In the genomic region with DNA sequence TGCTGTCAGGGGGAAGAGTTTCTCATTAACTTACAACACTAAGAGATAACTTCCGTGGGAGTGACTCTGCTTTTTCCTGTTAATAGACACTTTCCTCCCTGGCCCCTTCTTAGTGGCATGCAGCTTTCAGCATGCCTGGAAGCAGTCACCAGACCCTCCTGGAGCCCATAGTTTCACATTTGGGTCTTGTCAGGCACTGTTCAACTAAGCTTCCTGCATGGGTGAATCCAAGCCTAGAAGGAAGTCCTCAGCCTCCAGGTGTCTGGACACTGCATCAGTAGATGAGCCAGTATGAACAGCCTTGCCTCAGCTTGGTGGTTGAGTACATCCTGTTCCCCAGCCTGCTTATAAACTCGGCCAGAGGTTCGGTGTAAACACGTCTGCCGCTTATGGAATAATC, we compare ENCODE assay signal across 12 cellular contexts.
A peak's percentile ranks its signal among the peaks of the same experiment; 100 is the strongest.
DNase-seq lines count a peak whose midpoint lies in the region; ATAC-seq and TF ChIP-seq lines count a peak whose summit lies in the region.
"Had no signal": no experiment of that assay in that cellular context is flagged by ENCODE, and none has a peak within 500 bp of the region (broad histone marks: within the 10 kb centered on the region; RNA-seq: fewer than 3 reads in every experiment).

No MANE protein-coding gene starts in this region.

- H3K36me3 Mint-ChIP-seq in activated CD4-positive, alpha-beta memory T cell treated with anti-CD3 and anti-CD28 coated beads, Interleukin-2, amount 10 ng/mL, durations not matched to agents 7 days and 5 days (ENCODE audit: low read depth), result peaks cover 78% of the 10 kb centered on the region
- peaks cover 32% of the 10 kb centered on the region for H3K36me3 Mint-ChIP-seq in type B pancreatic cell

- intact Hi-C loops in Right ventricle myocardium inferior (cut with DNase I), result no loop called here

- no peak overlapping the region for H3K4me3 Mint-ChIP-seq in activated CD4-positive, alpha-beta memory T cell treated with anti-CD3 and anti-CD28 coated beads, Interleukin-2, amount 10 ng/mL, durations not matched to agents 7 days and 5 days
- no peak overlapping the region for H3K4me3 Mint-ChIP-seq in type B pancreatic cell
- H3K4me3 Mint-ChIP-seq: neural crest cell had no signal

- ATAC-seq in Right ventricle myocardium inferior (no peak), HG03045 (IDR thresholded peaks at IDR 0.05; ENCODE audit: unreplicated experiment) (no peak)

- CTCF ChIA-PET in activated CD4-positive, alpha-beta memory T cell treated with anti-CD3 and anti-CD28 coated beads, Interleukin-2, amount 10 ng/mL, durations not matched to agents 7 days and 5 days (lab: Charles Lee), result interaction anchor here (0.6 to 1.2 kb wide), 4 partner anchors 19 to 68 kb away, joined by 3 to 4 read pairs (median 4); partner anchors contain the start of gene PPP6R3

- no peaks in the 10 kb centered on the region for H3K27me3 ChIP-seq in cardiac muscle cell
- H3K27me3 ChIP-seq: BE2C had no signal

- no peaks in the 10 kb centered on the region for H3K36me3 ChIP-seq in cardiac muscle cell

- H3K4me1 Mint-ChIP-seq in activated CD4-positive, alpha-beta memory T cell treated with anti-CD3 and anti-CD28 coated beads, Interleukin-2, amount 10 ng/mL, durations not matched to agents 7 days and 5 days, result peaks cover 53% of the 10 kb centered on the region
- H3K4me1 Mint-ChIP-seq in type B pancreatic cell (ENCODE audit: unreplicated experiment), result peaks cover 26% of the 10 kb centered on the region

- peak overlapping the region; percentile 79 for H3K27ac Mint-ChIP-seq in activated CD4-positive, alpha-beta memory T cell treated with anti-CD3 and anti-CD28 coated beads, Interleukin-2, amount 10 ng/mL, durations not matched to agents 7 days and 5 days
- H3K27ac Mint-ChIP-seq in type B pancreatic cell, result peak overlapping the region; percentile 9

- POLR2A ChIA-PET in activated CD4-positive, alpha-beta memory T cell treated with anti-CD3 and anti-CD28 coated beads, Interleukin-2, amount 10 ng/mL, durations not matched to agents 7 days and 5 days (lab: Charles Lee), result interaction anchor here (0.6 to 1.0 kb wide), 3 partner anchors 55 to 314 kb away, joined by 3 to 4 read pairs (median 3); no protein-coding TSS in a partner anchor

- H3K4me3 ChIP-seq in cardiac muscle cell, result no peak overlapping the region

- H3K27me3 Mint-ChIP-seq in activated CD4-positive, alpha-beta memory T cell treated with anti-CD3 and anti-CD28 coated beads, Interleukin-2, amount 10 ng/mL, durations not matched to agents 7 days and 5 days, result no peaks in the 10 kb centered on the region
- H3K27me3 Mint-ChIP-seq in type B pancreatic cell, result no peaks in the 10 kb centered on the region

- no peaks in the 10 kb centered on the region for H3K9me3 Mint-ChIP-seq in activated CD4-positive, alpha-beta memory T cell treated with anti-CD3 and anti-CD28 coated beads, Interleukin-2, amount 10 ng/mL, durations not matched to agents 7 days and 5 days
- no peaks in the 10 kb centered on the region for H3K9me3 Mint-ChIP-seq in type B pancreatic cell
- H3K9me3 Mint-ChIP-seq: neural crest cell had no signal

- no peak for TF ChIP-seq CTCF in cardiac muscle cell (IDR thresholded peaks at IDR 0.05; ENCODE audit: low read depth, low read length)
- TF ChIP-seq CTCF in type B pancreatic cell (conservative IDR thresholded peaks at IDR 0.05), result no peak

- H3K9me3 ChIP-seq in cardiac muscle cell (ENCODE audit: low read depth), result no peaks in the 10 kb centered on the region
- H3K9me3 ChIP-seq: BE2C had no signal

- H3K27ac ChIP-seq in cardiac muscle cell, result peak overlapping the region; percentile 77

- DNase-seq in cardiac muscle cell (ENCODE audit: low read depth in 1 of 2, low spot score in 1 of 2) (peak in 1 of 2 donors; percentile 28), Right ventricle myocardium inferior (ENCODE audit: missing footprints) (no peak), kidney tubule cell (ENCODE audit: low spot score) (peak; percentile 78), type B pancreatic cell (ENCODE audit: extremely low spot score, unreplicated experiment) (no peak), hepatic stellate cell (ENCODE audit: low spot score) (no peak)
- DNase-seq in activated CD4-positive, alpha-beta memory T cell treated with anti-CD3 and anti-CD28 coated beads, Interleukin-2, amount 10 ng/mL, durations not matched to agents 7 days and 5 days, result peak; percentile 46
- DNase-seq in activated effector memory CD4-positive, alpha-beta T cell treated with anti-CD3 and anti-CD28 coated beads, Interleukin-2, amount 50 U/mL, for 16 hours, result no peak
- DNase-seq: activated CD8-positive, alpha-beta memory T cell treated with anti-CD3 and anti-CD28 coated beads for 24 hours; BE2C; NCI-H2081 treated with DMSO at 0.1 percent for 48 hours had no signal

- peaks cover 28% of the 10 kb centered on the region for H3K4me1 ChIP-seq in cardiac muscle cell (ENCODE audit: low read depth)
- H3K4me1 ChIP-seq: BE2C had no signal

Comparison
In these comparisons a context has a peak if more than half of its experiments do, and no peak if none do; other contexts are left out.
1. DNase-seq: peak in activated CD4-positive, alpha-beta memory T cell treated with anti-CD3 and anti-CD28 coated beads, Interleukin-2, amount 10 ng/mL, durations not matched to agents 7 days and 5 days (single experiment) and kidney tubule cell (single experiment); none in Right ventricle myocardium inferior (single experiment), type B pancreatic cell (single experiment), hepatic stellate cell (single experiment) and activated effector memory CD4-positive, alpha-beta T cell treated with anti-CD3 and anti-CD28 coated beads, Interleukin-2, amount 50 U/mL, for 16 hours (single experiment).